Comparison of ENCODE assay signal across 9 cellular contexts in the genomic region with DNA sequence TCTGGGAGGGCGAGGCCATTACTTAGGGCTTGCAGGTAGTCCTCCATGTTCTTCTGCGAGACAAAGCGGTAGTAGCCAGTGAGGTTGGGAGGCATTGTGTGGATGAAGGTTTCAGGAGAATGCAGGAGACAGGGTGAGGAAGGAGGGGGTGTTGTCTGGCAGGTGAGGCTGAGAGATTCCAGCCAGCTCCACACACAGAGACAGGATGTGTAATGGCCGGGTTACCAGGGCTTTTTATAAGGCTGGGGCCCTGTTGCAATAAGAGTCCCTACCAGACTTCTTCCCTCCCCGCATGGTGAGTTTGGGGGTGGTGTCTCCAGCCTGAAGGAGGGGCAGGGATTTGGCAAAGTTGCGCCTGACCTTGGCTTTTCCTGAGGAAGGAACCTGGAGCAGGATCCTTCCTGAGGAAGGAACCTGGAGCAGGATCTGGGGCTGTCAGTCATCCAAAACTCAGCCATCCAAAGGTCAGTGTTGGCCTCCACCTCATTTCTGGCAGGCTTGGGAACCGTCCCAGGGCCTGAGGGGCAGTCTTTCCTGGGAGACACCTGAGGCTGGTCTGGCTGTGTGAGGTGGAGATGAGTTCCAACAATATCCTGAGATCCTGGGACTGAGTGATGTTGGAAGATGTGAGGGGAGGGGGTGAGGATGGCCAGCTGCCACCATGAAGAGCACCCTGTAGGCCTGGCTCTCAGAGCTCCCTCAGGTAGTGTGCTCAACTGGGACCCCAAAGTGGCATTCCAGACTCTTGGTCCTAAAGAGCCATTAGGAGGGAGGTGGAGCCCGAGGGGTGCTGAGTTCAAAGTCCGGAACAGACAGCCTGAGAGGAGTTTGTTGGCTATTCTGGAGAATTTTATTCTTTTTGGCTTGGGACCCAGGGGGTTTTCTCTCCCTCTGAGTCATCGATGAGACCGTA. TPM values are rescaled to one million over a fixed set of nuclear protein-coding genes. Genes with fewer than 3 reads are reported as not detected.
DNase-seq lines count a peak whose midpoint lies in the region; ATAC-seq lines count a peak whose summit lies in the region.
"Had no signal": no experiment of that assay in that cellular context is flagged by ENCODE, and none has a peak within 500 bp of the region (broad histone marks: within the 10 kb centered on the region; RNA-seq: fewer than 3 reads in every experiment).

A gene with protein sequence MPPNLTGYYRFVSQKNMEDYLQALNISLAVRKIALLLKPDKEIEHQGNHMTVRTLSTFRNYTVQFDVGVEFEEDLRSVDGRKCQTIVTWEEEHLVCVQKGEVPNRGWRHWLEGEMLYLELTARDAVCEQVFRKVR (minus strand): TSS at position 209 of the 913 bp plus-strand sequence. CDS start 114 bp downstream, at position 95.

- intact Hi-C loops in activated CD4-positive, alpha-beta T cell treated with anti-CD3 and anti-CD28 coated beads, Interleukin-2, amount 10 ng/mL, durations not matched to agents 24 days and 14 days (cut with micrococcal nuclease), result no loop called here

- peak within 1 kb of the TSS; percentile 66 for H3K27ac ChIP-seq in temporal lobe (ENCODE audit: low read depth, low read length)

- DNase-seq in activated CD4-positive, alpha-beta T cell treated with anti-CD3 and anti-CD28 coated beads, Interleukin-2, amount 10 ng/mL, durations not matched to agents 24 days and 14 days, result no peak
- DNase-seq in activated CD4-positive, alpha-beta T cell treated with anti-CD3 and anti-CD28 coated beads, Interleukin-2, amount 50 U/mL, for 48 hours, result no peak
- DNase-seq in activated naive CD8-positive, alpha-beta T cell treated with anti-CD3 and anti-CD28 coated beads, Interleukin-2, amount 50 U/mL, for 24 hours, result no peak
- DNase-seq in left lobe of liver (ENCODE audit: low spot score) (peak; percentile 92), SW 1271 (lab: John Stamatoyannopoulos, UW) (no peak), A172 (ENCODE audit: low spot score) (no peak)

- H3K27me3 Mint-ChIP-seq in activated CD4-positive, alpha-beta T cell treated with anti-CD3 and anti-CD28 coated beads, Interleukin-2, amount 10 ng/mL, durations not matched to agents 24 days and 14 days, result no peaks in the 10 kb centered on the region
- no peaks in the 10 kb centered on the region for H3K27me3 Mint-ChIP-seq in activated naive CD8-positive, alpha-beta T cell treated with anti-CD3 and anti-CD28 coated beads, Interleukin-2, amount 50 U/mL, for 24 hours

- ATAC-seq in activated naive CD8-positive, alpha-beta T cell treated with anti-CD3 and anti-CD28 coated beads, Interleukin-2, amount 50 U/mL, for 24 hours, result no peak
- ATAC-seq in left lobe of liver (peak; percentile 49), GM21447 (IDR thresholded peaks at IDR 0.05; ENCODE audit: unreplicated experiment) (no peak)

- H3K4me1 Mint-ChIP-seq in activated CD4-positive, alpha-beta T cell treated with anti-CD3 and anti-CD28 coated beads, Interleukin-2, amount 10 ng/mL, durations not matched to agents 24 days and 14 days, result peaks cover 42% of the 10 kb centered on the region
- H3K4me1 Mint-ChIP-seq in activated naive CD8-positive, alpha-beta T cell treated with anti-CD3 and anti-CD28 coated beads, Interleukin-2, amount 50 U/mL, for 24 hours, result peaks cover 43% of the 10 kb centered on the region

- H3K27ac Mint-ChIP-seq in activated CD4-positive, alpha-beta T cell treated with anti-CD3 and anti-CD28 coated beads, Interleukin-2, amount 10 ng/mL, durations not matched to agents 24 days and 14 days, result peak within 1 kb of the TSS; percentile 89
- no peak within 1 kb of the TSS for H3K27ac Mint-ChIP-seq in activated naive CD8-positive, alpha-beta T cell treated with anti-CD3 and anti-CD28 coated beads, Interleukin-2, amount 50 U/mL, for 24 hours

- peaks cover 27% of the 10 kb centered on the region for H3K36me3 Mint-ChIP-seq in activated CD4-positive, alpha-beta T cell treated with anti-CD3 and anti-CD28 coated beads, Interleukin-2, amount 10 ng/mL, durations not matched to agents 24 days and 14 days (ENCODE audit: low read depth)
- peaks cover 4% of the 10 kb centered on the region for H3K36me3 Mint-ChIP-seq in activated naive CD8-positive, alpha-beta T cell treated with anti-CD3 and anti-CD28 coated beads, Interleukin-2, amount 50 U/mL, for 24 hours (ENCODE audit: low read depth)

- peak within 1 kb of the TSS; percentile 98 for H3K4me3 Mint-ChIP-seq in activated CD4-positive, alpha-beta T cell treated with anti-CD3 and anti-CD28 coated beads, Interleukin-2, amount 10 ng/mL, durations not matched to agents 24 days and 14 days
- peak within 1 kb of the TSS; percentile 87 for H3K4me3 Mint-ChIP-seq in activated naive CD8-positive, alpha-beta T cell treated with anti-CD3 and anti-CD28 coated beads, Interleukin-2, amount 50 U/mL, for 24 hours

- H3K9me3 Mint-ChIP-seq in activated CD4-positive, alpha-beta T cell treated with anti-CD3 and anti-CD28 coated beads, Interleukin-2, amount 10 ng/mL, durations not matched to agents 24 days and 14 days, result no peaks in the 10 kb centered on the region
- H3K9me3 Mint-ChIP-seq in activated naive CD8-positive, alpha-beta T cell treated with anti-CD3 and anti-CD28 coated beads, Interleukin-2, amount 50 U/mL, for 24 hours, result no peaks in the 10 kb centered on the region

RNA-seq across cellular contexts. Expression of the gene that starts here (rescaled TPM):
- not detected in 2 replicates for total RNA-seq in activated CD4-positive, alpha-beta T cell treated with anti-CD3 and anti-CD28 coated beads, Interleukin-2, amount 10 ng/mL, durations not matched to agents 24 days and 14 days
- total RNA-seq in left lobe of liver (154 TPM), temporal lobe (0.25 TPM)
- 0.31 TPM in 1 of 2 replicates, not detected in the other for total RNA-seq in A172 (2014; rRNA removed; shearing (Covaris generic))
- total RNA-seq: NCI-H460 had no signal

Comparison
In these comparisons a context has a peak if more than half of its experiments do, and no peak if none do; other contexts are left out.
1. RNA of the gene that starts here (total RNA-seq): 154 TPM in left lobe of liver (single experiment); 0.25 TPM in temporal lobe (single experiment), not detected in activated CD4-positive, alpha-beta T cell treated with anti-CD3 and anti-CD28 coated beads, Interleukin-2, amount 10 ng/mL, durations not matched to agents 24 days and 14 days and 0.31 TPM in A172; every median in the first group is over 100 times any median in the second.